In the genomic region with DNA sequence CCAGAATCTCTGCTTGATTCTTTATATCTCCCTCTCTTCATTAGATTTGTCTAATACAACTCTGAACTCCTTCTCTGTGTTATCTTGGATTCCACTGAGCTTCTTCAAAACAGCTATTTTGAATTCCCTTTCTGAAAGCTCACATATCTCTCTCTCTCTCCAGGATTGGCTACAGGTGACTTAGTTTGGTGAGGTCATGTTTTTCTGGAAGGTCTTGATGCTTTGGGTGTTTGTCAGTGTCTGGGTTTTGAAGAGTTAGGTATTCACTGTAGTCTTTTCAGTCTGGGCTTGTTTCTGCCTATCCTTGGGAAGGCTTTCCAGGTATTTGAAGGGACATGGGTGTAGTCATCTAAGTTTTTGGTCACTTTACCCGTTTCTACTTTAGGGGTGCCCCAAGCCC, we compare ENCODE assay signal across 9 cellular contexts.
"Had no signal": no experiment of that assay in that cellular context is flagged by ENCODE, and none has a peak within 500 bp of the region (broad histone marks: within the 10 kb centered on the region; RNA-seq: fewer than 3 reads in every experiment).

No MANE protein-coding gene starts in this region.

- H3K27me3 Mint-ChIP-seq: IgD-negative memory B cell had no signal

- H3K9me3 ChIP-seq: HAP-1 had no signal

- H3K4me3 ChIP-seq: GM23248, HAP-1 had no signal

- H3K27ac Mint-ChIP-seq: HFFc6 had no signal

- H3K36me3 Mint-ChIP-seq: IgD-negative memory B cell had no signal

- H3K4me1 Mint-ChIP-seq: IgD-negative memory B cell had no signal

- H3K4me3 Mint-ChIP-seq: HFFc6, IgD-negative memory B cell had no signal

- H3K4me1 ChIP-seq: HAP-1 had no signal

- FAIRE-seq: H1, H54, HepG2 had no signal

- H3K36me3 ChIP-seq: HAP-1 had no signal

- DNase-seq: GM23248, HFFc6, KBM-7 had no signal

- H3K9ac ChIP-seq: GM23248 had no signal

- H3K27ac ChIP-seq: GM23248, HL-60 had no signal

- H2AFZ ChIP-seq: GM23248 had no signal
